Comparison of ENCODE assay signal across 14 cellular contexts in genomic region chr2:157192445-157193423, GRCh38.
DNase-seq lines count a peak whose midpoint lies in the region; ATAC-seq and TF ChIP-seq lines count a peak whose summit lies in the region.
"Had no signal": no experiment of that assay in that cellular context is flagged by ENCODE, and none has a peak within 500 bp of the region (broad histone marks: within the 10 kb centered on the region; RNA-seq: fewer than 3 reads in every experiment).

No MANE protein-coding gene starts in this region.

- DNase-seq in cerebellum (ENCODE audit: low spot score) (no peak), A673 (ENCODE audit: low spot score) (no peak), CD14-positive monocyte (ENCODE audit: low spot score) (no peak), Caco-2 (no peak)
- DNase-seq: GDM1, hypothalamus, NCI-H2081, small intestine had no signal

- H3K4me3 ChIP-seq in ACC112 (ENCODE audit: low read depth, low read length) (no peak overlapping the region), A673 (ENCODE audit: low read depth, low read length, poor library complexity, severe bottlenecking) (no peak overlapping the region), Caco-2 (ENCODE audit: low read depth, low read length) (no peak overlapping the region)

- POLR2A ChIA-PET in A673 (lab: Charles Lee; ENCODE audit: low non-redundant PET), result no interaction called here
- POLR2A ChIA-PET in Caco-2 (lab: Charles Lee), result no interaction called here

- no peaks in the 10 kb centered on the region for H3K27me3 ChIP-seq in ACC112 (ENCODE audit: insufficient read depth, low read length)
- H3K27me3 ChIP-seq in A673 (replicated peaks; ENCODE audit: insufficient read depth, low read depth, low read length, poor library complexity), result no peaks in the 10 kb centered on the region
- no peaks in the 10 kb centered on the region for H3K27me3 ChIP-seq in Caco-2 (replicated peaks; ENCODE audit: control insufficient read depth, insufficient read depth, low read length)

- H2AFZ ChIP-seq in ACC112 (ENCODE audit: low read length, unreplicated experiment), result peak overlapping the region; percentile 90

- no peak overlapping the region for H3K4me3 Mint-ChIP-seq in CD14-positive monocyte
- H3K4me3 Mint-ChIP-seq in Caco-2 (ENCODE audit: unreplicated experiment), result no peak overlapping the region
- H3K4me3 Mint-ChIP-seq: activated naive CD4-positive, alpha-beta T cell treated with anti-CD3 and anti-CD28 coated beads, Interleukin-2, amount 50 U/mL, for 24 hours had no signal

- H3K36me3 Mint-ChIP-seq in CD14-positive monocyte (no peaks in the 10 kb centered on the region), Caco-2 (ENCODE audit: insufficient read depth, unreplicated experiment) (no peaks in the 10 kb centered on the region)
- H3K36me3 Mint-ChIP-seq: activated naive CD4-positive, alpha-beta T cell treated with anti-CD3 and anti-CD28 coated beads, Interleukin-2, amount 50 U/mL, for 24 hours had no signal

- H3K4me1 Mint-ChIP-seq in CD14-positive monocyte (peaks cover 12% of the 10 kb centered on the region), Caco-2 (ENCODE audit: low read depth, unreplicated experiment) (no peaks in the 10 kb centered on the region)
- H3K4me1 Mint-ChIP-seq: activated naive CD4-positive, alpha-beta T cell treated with anti-CD3 and anti-CD28 coated beads, Interleukin-2, amount 50 U/mL, for 24 hours had no signal

- CTCF ChIA-PET in A673 (lab: Charles Lee), result interaction anchor here (0.7 kb wide), 1 partner anchor 256 kb away, joined by 3 read pairs; no protein-coding TSS in a partner anchor
- CTCF ChIA-PET in Caco-2 (lab: Charles Lee), result interaction anchor here (0.5 kb wide), 1 partner anchor 9 kb away, joined by 3 read pairs; no protein-coding TSS in a partner anchor

- H3K27me3 Mint-ChIP-seq in CD14-positive monocyte (ENCODE audit: low read depth in 3 of 3) (peaks cover 1 to 3% (median 2%) of the 10 kb centered on the region in 3 donors), Caco-2 (ENCODE audit: insufficient read depth, unreplicated experiment) (peaks cover 2% of the 10 kb centered on the region)

- intact Hi-C loops in A673 (cut with micrococcal nuclease; ENCODE audit: unreplicated experiment), result loop anchor here (5.0 kb wide), 3 partner anchors 300 to 850 kb away; no protein-coding TSS in a partner anchor
- intact Hi-C loops in CD14-positive monocyte (cut with micrococcal nuclease), result loop anchor here in 1 of 2 donors (10.0 kb wide), 1 partner anchor 1818 kb away; no protein-coding TSS in a partner anchor
- intact Hi-C loops in Caco-2 (cut with micrococcal nuclease; ENCODE audit: unreplicated experiment), result loop anchor here (5.0 kb wide), 3 partner anchors 135 to 600 kb away; no protein-coding TSS in a partner anchor

- ATAC-seq in GM19328 (IDR thresholded peaks at IDR 0.05; ENCODE audit: unreplicated experiment), result peak; percentile 75
- peak; percentile 89 for ATAC-seq in HG02678 (IDR thresholded peaks at IDR 0.05; ENCODE audit: unreplicated experiment)
- peak; percentile 69 for ATAC-seq in HG03460 (IDR thresholded peaks at IDR 0.05; ENCODE audit: unreplicated experiment)

- H3K79me2 ChIP-seq in ACC112 (ENCODE audit: control insufficient read depth, insufficient read depth, low read length, unreplicated experiment), result no peaks in the 10 kb centered on the region

- H3K27ac ChIP-seq in ACC112 (ENCODE audit: low read depth, low read length) (peak overlapping the region; percentile 46; the same call in 1 of the 2 replicates), A673 (ENCODE audit: low read depth, low read length, poor library complexity, severe bottlenecking) (no peak overlapping the region)
- H3K27ac ChIP-seq: HL-60 had no signal

- no peaks in the 10 kb centered on the region for H3K9me3 ChIP-seq in A673 (ENCODE audit: low read depth, low read length, poor library complexity, severe bottlenecking)
- no peaks in the 10 kb centered on the region for H3K9me3 ChIP-seq in Caco-2

- H3K9me3 Mint-ChIP-seq in CD14-positive monocyte (no peaks in the 10 kb centered on the region), Caco-2 (ENCODE audit: unreplicated experiment) (no peaks in the 10 kb centered on the region)
- H3K9me3 Mint-ChIP-seq: activated naive CD4-positive, alpha-beta T cell treated with anti-CD3 and anti-CD28 coated beads, Interleukin-2, amount 50 U/mL, for 24 hours had no signal

- peaks cover 35% of the 10 kb centered on the region for H3K4me1 ChIP-seq in ACC112 (ENCODE audit: control insufficient read depth, insufficient read depth, low read length, unreplicated experiment)
- no peaks in the 10 kb centered on the region for H3K4me1 ChIP-seq in A673 (ENCODE audit: insufficient read depth, low read length, poor library complexity, severe bottlenecking)
- no peaks in the 10 kb centered on the region for H3K4me1 ChIP-seq in Caco-2

- TF ChIP-seq CTCF in A673 (conservative IDR thresholded peaks at IDR 0.05; ENCODE audit: low read depth, low read length), result no peak
- no peak for TF ChIP-seq CTCF in CD14-positive monocyte (IDR thresholded peaks at IDR 0.05)
- TF ChIP-seq CTCF in Caco-2 (IDR thresholded peaks at IDR 0.05; ENCODE audit: insufficient read depth in 1 of 2, low read depth in 1 of 2, low read length in 1 of 2, severe bottlenecking in 1 of 2, unreplicated experiment in 1 of 2), result no peak

- H3K36me3 ChIP-seq in ACC112 (ENCODE audit: insufficient read depth, low read length) (no peaks in the 10 kb centered on the region), A673 (ENCODE audit: insufficient read depth, low read length, poor library complexity, severe bottlenecking) (no peaks in the 10 kb centered on the region), Caco-2 (ENCODE audit: control insufficient read depth, insufficient read depth, low read length) (no peaks in the 10 kb centered on the region)

- H3K27ac Mint-ChIP-seq in CD14-positive monocyte, result no peak overlapping the region
- no peak overlapping the region for H3K27ac Mint-ChIP-seq in Caco-2 (ENCODE audit: unreplicated experiment)
- H3K27ac Mint-ChIP-seq: activated naive CD4-positive, alpha-beta T cell treated with anti-CD3 and anti-CD28 coated beads, Interleukin-2, amount 50 U/mL, for 24 hours had no signal

- BruUV-seq in A673 (replicated peaks; lab: Mats Ljungman, UMichigan) (no TSS peak), Caco-2 (replicated peaks; lab: Mats Ljungman, UMichigan) (no TSS peak)
